ENCODE assay signal across 12 cellular contexts in genomic region chr7:1843271-1843861, GRCh38.
DNase-seq lines count a peak whose midpoint lies in the region; ATAC-seq and TF ChIP-seq lines count a peak whose summit lies in the region.
"Had no signal": no experiment of that assay in that cellular context is flagged by ENCODE, and none has a peak within 500 bp of the region (broad histone marks: within the 10 kb centered on the region; RNA-seq: fewer than 3 reads in every experiment).

No MANE protein-coding gene starts in this region.

- peak; percentile 21 for ATAC-seq in HG03354 (IDR thresholded peaks at IDR 0.05; ENCODE audit: poor library complexity, severe bottlenecking, unreplicated experiment)
- no peak for ATAC-seq in left lobe of liver

- TF ChIP-seq CTCF in nephron progenitor cell (IDR thresholded peaks at IDR 0.05): no peak

- H3K27me3 ChIP-seq in adipocyte (replicated peaks; ENCODE audit: control insufficient read depth, insufficient read depth, low read length) (no peaks in the 10 kb centered on the region), HAP-1 (ENCODE audit: low read depth) (no peaks in the 10 kb centered on the region)

- no peaks in the 10 kb centered on the region for H3K9me3 Mint-ChIP-seq in nephron progenitor cell
- H3K9me3 Mint-ChIP-seq: activated CD4-positive, alpha-beta T cell treated with anti-CD3 and anti-CD28 coated beads, Interleukin-2, amount 10 ng/mL, durations not matched to agents 24 days and 14 days had no signal

- DNase-seq in DMS79 treated with DMSO at 0.1 percent for 48 hours (lab: John Stamatoyannopoulos, UW) (peak; percentile 90), adipocyte (ENCODE audit: low read depth) (peak; percentile 85), nephron progenitor cell (peak; percentile 25), left lobe of liver (ENCODE audit: low spot score) (no peak), HAP-1 (ENCODE audit: low spot score in 2 of 2) (no peak), ACHN (no peak)
- no peak for DNase-seq in activated CD8-positive, alpha-beta memory T cell treated with anti-CD3 and anti-CD28 coated beads, Interleukin-2, amount 50 U/mL, for 4 hours
- DNase-seq: activated CD4-positive, alpha-beta T cell treated with anti-CD3 and anti-CD28 coated beads, Interleukin-2, amount 10 ng/mL, durations not matched to agents 24 days and 14 days; effector memory CD4-positive, alpha-beta T cell; NCI-H2171 treated with DMSO at 0.1 percent for 48 hours; stimulated activated CD4-positive, alpha-beta T cell treated with anti-CD3 and anti-CD28 coated beads, Interleukin-1b, Interleukin-23, amount 100 ng/mL, for 48 hours had no signal

- H3K36me3 ChIP-seq in adipocyte (ENCODE audit: control insufficient read depth, insufficient read depth, low read length, severe bottlenecking) (no peaks in the 10 kb centered on the region), HAP-1 (replicated peaks) (no peaks in the 10 kb centered on the region)

- H3K4me1 ChIP-seq in adipocyte (ENCODE audit: control insufficient read depth, insufficient read depth, low read length): no peaks in the 10 kb centered on the region
- H3K4me1 ChIP-seq in HAP-1: no peaks in the 10 kb centered on the region

- H3K9me3 ChIP-seq in adipocyte (ENCODE audit: control insufficient read depth, low read length): no peaks in the 10 kb centered on the region
- no peaks in the 10 kb centered on the region for H3K9me3 ChIP-seq in HAP-1

- H3K4me1 Mint-ChIP-seq in nephron progenitor cell: peaks cover 59% of the 10 kb centered on the region
- H3K4me1 Mint-ChIP-seq: activated CD4-positive, alpha-beta T cell treated with anti-CD3 and anti-CD28 coated beads, Interleukin-2, amount 10 ng/mL, durations not matched to agents 24 days and 14 days had no signal

- no peak overlapping the region for H3K4me3 ChIP-seq in adipocyte (ENCODE audit: low read length)
- no peak overlapping the region for H3K4me3 ChIP-seq in HAP-1

- peaks cover 6% of the 10 kb centered on the region for H3K36me3 Mint-ChIP-seq in nephron progenitor cell (ENCODE audit: low read depth)

- H3K27ac Mint-ChIP-seq in nephron progenitor cell: peak overlapping the region; percentile 96
- H3K27ac Mint-ChIP-seq: activated CD4-positive, alpha-beta T cell treated with anti-CD3 and anti-CD28 coated beads, Interleukin-2, amount 10 ng/mL, durations not matched to agents 24 days and 14 days had no signal

- in situ Hi-C loops in HAP-1 (cut with MboI; ENCODE audit: low sequenced_read_pairs) (no loop called here), ACHN (cut with HindIII; ENCODE audit: low pct_ligation_motif_present, low pct_unique_long_range_greater_than_20kb, low sequenced_read_pairs) (no loop called here)

- H3K9ac ChIP-seq in adipocyte (ENCODE audit: low read length): no peak overlapping the region

- peak overlapping the region; percentile 60 for H3K4me3 Mint-ChIP-seq in nephron progenitor cell
- H3K4me3 Mint-ChIP-seq: activated CD4-positive, alpha-beta T cell treated with anti-CD3 and anti-CD28 coated beads, Interleukin-2, amount 10 ng/mL, durations not matched to agents 24 days and 14 days had no signal

- H3K27me3 Mint-ChIP-seq in nephron progenitor cell (ENCODE audit: low read depth, poor library complexity): no peaks in the 10 kb centered on the region
- H3K27me3 Mint-ChIP-seq: activated CD4-positive, alpha-beta T cell treated with anti-CD3 and anti-CD28 coated beads, Interleukin-2, amount 10 ng/mL, durations not matched to agents 24 days and 14 days had no signal

Comparison
In these comparisons a context has a peak if more than half of its experiments do, and no peak if none do; other contexts are left out.
1. DNase-seq: peak in DMS79 treated with DMSO at 0.1 percent for 48 hours (single experiment), adipocyte (single experiment) and nephron progenitor cell (single experiment); none in left lobe of liver (single experiment), HAP-1 (0 of 2), activated CD8-positive, alpha-beta memory T cell treated with anti-CD3 and anti-CD28 coated beads, Interleukin-2, amount 50 U/mL, for 4 hours (single experiment) and ACHN (single experiment).